In the genomic region with DNA sequence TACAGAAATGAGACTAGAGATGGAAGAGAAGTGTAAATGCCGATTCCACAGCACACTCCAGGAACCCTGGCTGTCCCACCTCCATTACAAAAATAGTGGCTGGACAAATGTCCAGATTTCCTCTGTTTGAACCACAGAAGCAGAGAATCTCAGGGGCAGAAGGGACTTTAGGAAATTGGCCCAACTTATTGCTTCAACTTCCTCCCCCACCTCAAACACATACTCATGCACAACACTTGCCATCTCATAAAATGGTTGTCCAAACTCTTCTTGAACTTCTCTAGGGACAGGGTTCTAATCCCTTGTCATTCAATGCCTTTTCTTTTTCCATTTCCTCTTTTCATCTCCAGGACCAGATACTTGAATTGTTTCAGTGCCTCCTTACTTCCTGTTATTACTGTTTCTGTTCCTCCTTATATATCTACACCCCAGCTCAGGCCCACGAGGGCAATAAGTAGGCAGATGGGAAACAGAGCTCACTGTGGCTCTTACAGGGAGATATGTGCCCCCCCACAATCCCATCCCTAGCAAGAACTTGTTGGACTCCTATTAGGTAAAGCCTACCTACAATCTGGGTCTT, we compare ENCODE assay signal across 1 cellular context.
TF ChIP-seq lines count a peak whose summit lies in the region.

No MANE protein-coding gene starts in this region.

TF ChIP-seq in K562, 482 proteins besides CTCF, POLR2A, EP300 and RAD21:
- TF ChIP-seq HDAC3 (IDR thresholded peaks at IDR 0.05; ENCODE audit: borderline replicate concordance, partially characterized antibody): no peak
- no peak for TF ChIP-seq TEAD1 (CRISPR knock-in tag; IDR thresholded peaks at IDR 0.05)
- no peak for TF ChIP-seq NFATC3 (IDR thresholded peaks at IDR 0.05)
- TF ChIP-seq PHB2 (IDR thresholded peaks at IDR 0.05; ENCODE audit: low read depth): no peak
- TF ChIP-seq ZNF589 (CRISPR knock-in tag; IDR thresholded peaks at IDR 0.05; ENCODE audit: low read depth): 0 out of 2 replicates have a peak, but pooled peaks have one; percentile 24
- no peak for TF ChIP-seq PTBP1 (IDR thresholded peaks at IDR 0.05; ENCODE audit: low read depth, low read length)
- TF ChIP-seq, protein P1, sequence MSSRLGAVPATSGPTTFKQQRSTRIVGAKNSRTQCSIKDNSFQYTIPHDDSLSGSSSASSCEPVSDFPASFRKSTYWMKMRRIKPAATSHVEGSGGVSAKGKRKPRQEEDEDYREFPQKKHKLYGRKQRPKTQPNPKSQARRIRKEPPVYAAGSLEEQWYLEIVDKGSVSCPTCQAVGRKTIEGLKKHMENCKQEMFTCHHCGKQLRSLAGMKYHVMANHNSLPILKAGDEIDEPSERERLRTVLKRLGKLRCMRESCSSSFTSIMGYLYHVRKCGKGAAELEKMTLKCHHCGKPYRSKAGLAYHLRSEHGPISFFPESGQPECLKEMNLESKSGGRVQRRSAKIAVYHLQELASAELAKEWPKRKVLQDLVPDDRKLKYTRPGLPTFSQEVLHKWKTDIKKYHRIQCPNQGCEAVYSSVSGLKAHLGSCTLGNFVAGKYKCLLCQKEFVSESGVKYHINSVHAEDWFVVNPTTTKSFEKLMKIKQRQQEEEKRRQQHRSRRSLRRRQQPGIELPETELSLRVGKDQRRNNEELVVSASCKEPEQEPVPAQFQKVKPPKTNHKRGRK (tag; IDR thresholded peaks at IDR 0.05): no peak
- no peak for TF ChIP-seq SAP30 (IDR thresholded peaks at IDR 0.05; ENCODE audit: borderline replicate concordance, insufficient read depth, low read depth, low read length, poor library complexity, severe bottlenecking)
- TF ChIP-seq CBX2 (IDR thresholded peaks at IDR 0.05; ENCODE audit: insufficient read depth, low read length, poor library complexity, severe bottlenecking): no peak
- no peak for TF ChIP-seq NUFIP1 (IDR thresholded peaks at IDR 0.05; ENCODE audit: partially characterized antibody)
- TF ChIP-seq, protein P2, sequence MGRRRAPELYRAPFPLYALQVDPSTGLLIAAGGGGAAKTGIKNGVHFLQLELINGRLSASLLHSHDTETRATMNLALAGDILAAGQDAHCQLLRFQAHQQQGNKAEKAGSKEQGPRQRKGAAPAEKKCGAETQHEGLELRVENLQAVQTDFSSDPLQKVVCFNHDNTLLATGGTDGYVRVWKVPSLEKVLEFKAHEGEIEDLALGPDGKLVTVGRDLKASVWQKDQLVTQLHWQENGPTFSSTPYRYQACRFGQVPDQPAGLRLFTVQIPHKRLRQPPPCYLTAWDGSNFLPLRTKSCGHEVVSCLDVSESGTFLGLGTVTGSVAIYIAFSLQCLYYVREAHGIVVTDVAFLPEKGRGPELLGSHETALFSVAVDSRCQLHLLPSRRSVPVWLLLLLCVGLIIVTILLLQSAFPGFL (CRISPR knock-in tag; IDR thresholded peaks at IDR 0.05): no peak
- TF ChIP-seq, protein P3, sequence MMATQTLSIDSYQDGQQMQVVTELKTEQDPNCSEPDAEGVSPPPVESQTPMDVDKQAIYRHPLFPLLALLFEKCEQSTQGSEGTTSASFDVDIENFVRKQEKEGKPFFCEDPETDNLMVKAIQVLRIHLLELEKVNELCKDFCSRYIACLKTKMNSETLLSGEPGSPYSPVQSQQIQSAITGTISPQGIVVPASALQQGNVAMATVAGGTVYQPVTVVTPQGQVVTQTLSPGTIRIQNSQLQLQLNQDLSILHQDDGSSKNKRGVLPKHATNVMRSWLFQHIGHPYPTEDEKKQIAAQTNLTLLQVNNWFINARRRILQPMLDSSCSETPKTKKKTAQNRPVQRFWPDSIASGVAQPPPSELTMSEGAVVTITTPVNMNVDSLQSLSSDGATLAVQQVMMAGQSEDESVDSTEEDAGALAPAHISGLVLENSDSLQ (IDR thresholded peaks at IDR 0.05): peak; percentile 25; the same call in 1 of the 2 replicates
- TF ChIP-seq, protein P4, sequence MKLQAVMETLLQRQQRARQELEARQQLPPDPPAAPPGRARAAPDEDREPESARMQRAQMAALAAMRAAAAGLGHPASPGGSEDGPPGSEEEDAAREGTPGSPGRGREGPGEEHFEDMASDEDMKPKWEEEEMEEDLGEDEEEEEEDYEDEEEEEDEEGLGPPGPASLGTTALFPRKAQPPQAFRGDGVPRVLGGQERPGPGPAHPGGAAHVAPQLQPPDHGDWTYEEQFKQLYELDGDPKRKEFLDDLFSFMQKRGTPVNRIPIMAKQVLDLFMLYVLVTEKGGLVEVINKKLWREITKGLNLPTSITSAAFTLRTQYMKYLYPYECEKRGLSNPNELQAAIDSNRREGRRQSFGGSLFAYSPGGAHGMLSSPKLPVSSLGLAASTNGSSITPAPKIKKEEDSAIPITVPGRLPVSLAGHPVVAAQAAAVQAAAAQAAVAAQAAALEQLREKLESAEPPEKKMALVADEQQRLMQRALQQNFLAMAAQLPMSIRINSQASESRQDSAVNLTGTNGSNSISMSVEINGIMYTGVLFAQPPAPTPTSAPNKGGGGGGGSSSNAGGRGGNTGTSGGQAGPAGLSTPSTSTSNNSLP (IDR thresholded peaks at IDR 0.05; ENCODE audit: borderline replicate concordance, low read depth, low read length): no peak
- TF ChIP-seq SPI1 (IDR thresholded peaks at IDR 0.05; ENCODE audit: borderline replicate concordance, low read depth, low read length): peak; percentile 93
- TF ChIP-seq, protein P5, sequence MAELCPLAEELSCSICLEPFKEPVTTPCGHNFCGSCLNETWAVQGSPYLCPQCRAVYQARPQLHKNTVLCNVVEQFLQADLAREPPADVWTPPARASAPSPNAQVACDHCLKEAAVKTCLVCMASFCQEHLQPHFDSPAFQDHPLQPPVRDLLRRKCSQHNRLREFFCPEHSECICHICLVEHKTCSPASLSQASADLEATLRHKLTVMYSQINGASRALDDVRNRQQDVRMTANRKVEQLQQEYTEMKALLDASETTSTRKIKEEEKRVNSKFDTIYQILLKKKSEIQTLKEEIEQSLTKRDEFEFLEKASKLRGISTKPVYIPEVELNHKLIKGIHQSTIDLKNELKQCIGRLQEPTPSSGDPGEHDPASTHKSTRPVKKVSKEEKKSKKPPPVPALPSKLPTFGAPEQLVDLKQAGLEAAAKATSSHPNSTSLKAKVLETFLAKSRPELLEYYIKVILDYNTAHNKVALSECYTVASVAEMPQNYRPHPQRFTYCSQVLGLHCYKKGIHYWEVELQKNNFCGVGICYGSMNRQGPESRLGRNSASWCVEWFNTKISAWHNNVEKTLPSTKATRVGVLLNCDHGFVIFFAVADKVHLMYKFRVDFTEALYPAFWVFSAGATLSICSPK (IDR thresholded peaks at IDR 0.05; ENCODE audit: borderline replicate concordance): no peak
